Comparison of ENCODE assay signal across 1 cellular context in genomic region chr12:55940065-55940732, GRCh38.
TF ChIP-seq lines count a peak whose summit lies in the region.

No MANE protein-coding gene starts in this region.

TF ChIP-seq in GM12878, 131 proteins besides CTCF, POLR2A, EP300 and RAD21 (continued from another document):
- peak; percentile 35; the same call in 1 of the 2 replicates for TF ChIP-seq RELB (IDR thresholded peaks at IDR 0.05; ENCODE audit: low read depth)
- no peak for TF ChIP-seq ZNF622 (IDR thresholded peaks at IDR 0.05)
- no peak for TF ChIP-seq TCF12 (IDR thresholded peaks at IDR 0.05; ENCODE audit: low read depth, low read length)
- TF ChIP-seq KDM1A (IDR thresholded peaks at IDR 0.05; ENCODE audit: borderline replicate concordance) = no peak
- TF ChIP-seq SMARCA5 (IDR thresholded peaks at IDR 0.05) = 0 out of 2 replicates have a peak, but pooled peaks have one; percentile 63
- no peak for TF ChIP-seq PML (IDR thresholded peaks at IDR 0.05; ENCODE audit: low read length)
- TF ChIP-seq BRCA1 (IDR thresholded peaks at IDR 0.05; ENCODE audit: low read depth, low read length) = no peak
- TF ChIP-seq SREBF2 (IDR thresholded peaks at IDR 0.05; ENCODE audit: low read length) = no peak
- TF ChIP-seq GATAD2B (conservative IDR thresholded peaks at IDR 0.05; ENCODE audit: low read depth) = no peak
- TF ChIP-seq NFYA (IDR thresholded peaks at IDR 0.05; ENCODE audit: borderline replicate concordance, low read depth, low read length) = no peak
- TF ChIP-seq ESRRA (IDR thresholded peaks at IDR 0.05; ENCODE audit: low read length) = no peak
- TF ChIP-seq DPF2 (IDR thresholded peaks at IDR 0.05) = no peak
- no peak for TF ChIP-seq PAX5 (IDR thresholded peaks at IDR 0.05; ENCODE audit: borderline replicate concordance, low read depth, low read length)
- no peak for TF ChIP-seq NR2F1 (conservative IDR thresholded peaks at IDR 0.05)
- no peak for TF ChIP-seq TBL1XR1 (IDR thresholded peaks at IDR 0.05; ENCODE audit: low read depth, low read length)
- TF ChIP-seq LARP7 (IDR thresholded peaks at IDR 0.05) = no peak; the same call in 1 of the 2 replicates
- no peak for TF ChIP-seq USF1 (IDR thresholded peaks at IDR 0.05; ENCODE audit: borderline replicate concordance, extremely low read length, insufficient read depth, low read depth, low read length)
- no peak for TF ChIP-seq MYB (IDR thresholded peaks at IDR 0.05; ENCODE audit: borderline replicate concordance, low read depth, low read length)
- TF ChIP-seq GABPA (IDR thresholded peaks at IDR 0.05; ENCODE audit: low read depth) = no peak
- TF ChIP-seq SUZ12 (IDR thresholded peaks at IDR 0.05; ENCODE audit: unreplicated experiment) = no peak
- TF ChIP-seq RAD51 (IDR thresholded peaks at IDR 0.05) = no peak
- no peak; the same call in 1 of the 2 replicates for TF ChIP-seq CREM (IDR thresholded peaks at IDR 0.05; ENCODE audit: low read depth)
- peak; percentile 23 for TF ChIP-seq E2F8 (IDR thresholded peaks at IDR 0.05; ENCODE audit: low read depth, partially characterized antibody)
- no peak for TF ChIP-seq IRF5 (IDR thresholded peaks at IDR 0.05; ENCODE audit: borderline replicate concordance)
- TF ChIP-seq HDGF (IDR thresholded peaks at IDR 0.05) = 0 out of 2 replicates have a peak, but pooled peaks have one; percentile 82
- no peak for TF ChIP-seq SUPT20H (IDR thresholded peaks at IDR 0.05; ENCODE audit: borderline replicate concordance, control insufficient read depth, low read depth, low read length)
- no peak for TF ChIP-seq POLR2AphosphoS5 (IDR thresholded peaks at IDR 0.05; ENCODE audit: low read length)
- no peak for TF ChIP-seq FOXM1 (IDR thresholded peaks at IDR 0.05; ENCODE audit: low read depth, low read length)
- TF ChIP-seq RB1 (IDR thresholded peaks at IDR 0.05; ENCODE audit: borderline replicate concordance) = no peak
- TF ChIP-seq RELA (IDR thresholded peaks at IDR 0.05; ENCODE audit: borderline replicate concordance, partially characterized antibody) = no peak
- TF ChIP-seq SIN3A (IDR thresholded peaks at IDR 0.05; ENCODE audit: low read depth, low read length) = no peak
- TF ChIP-seq BCLAF1 (IDR thresholded peaks at IDR 0.05) = no peak
- no peak for TF ChIP-seq ETV6 (conservative IDR thresholded peaks at IDR 0.05 in 1 of 2, IDR thresholded peaks at IDR 0.05 in 1 of 2; ENCODE audit: borderline replicate concordance in 1 of 2, low read depth in 1 of 2)
- no peak for TF ChIP-seq ZBTB11 (CRISPR knock-in tag; IDR thresholded peaks at IDR 0.05)
- no peak for TF ChIP-seq FOXK2 (IDR thresholded peaks at IDR 0.05)
- no peak for TF ChIP-seq SMAD5 (IDR thresholded peaks at IDR 0.05; ENCODE audit: low read depth)
- no peak for TF ChIP-seq HSF1 (IDR thresholded peaks at IDR 0.05; ENCODE audit: low read depth, low read length)
- TF ChIP-seq ZNF24 (IDR thresholded peaks at IDR 0.05) = no peak
- TF ChIP-seq TARDBP (IDR thresholded peaks at IDR 0.05; ENCODE audit: borderline replicate concordance) = no peak
- no peak for TF ChIP-seq USF2 (IDR thresholded peaks at IDR 0.05; ENCODE audit: borderline replicate concordance, low read depth, low read length)
- TF ChIP-seq ZZZ3 (IDR thresholded peaks at IDR 0.05; ENCODE audit: control insufficient read depth, insufficient read length, low read depth) = no peak
